28 cellular contexts compared by ENCODE assay signal in genomic region chr5:58800410-58800809, GRCh38.
"Had no signal": no experiment of that assay in that cellular context is flagged by ENCODE, and none has a peak within 500 bp of the region (broad histone marks: within the 10 kb centered on the region; RNA-seq: fewer than 3 reads in every experiment).

No MANE protein-coding gene starts in this region.

- H3K27ac Mint-ChIP-seq: activated B cell treated with CpG ODN at 0.5 μM for 24 hours; activated CD8-positive, alpha-beta memory T cell treated with anti-CD3 and anti-CD28 coated beads, Interleukin-2, amount 10 ng/mL, durations not matched to agents 7 days and 5 days; activated CD8-positive, alpha-beta T cell treated with anti-CD3 and anti-CD28 coated beads, Interleukin-2, amount 10 ng/mL, durations not matched to agents 7 days and 5 days; activated naive CD8-positive, alpha-beta T cell treated with anti-CD3 and anti-CD28 coated beads for 36 hours; nephron progenitor cell; progenitor cell of endocrine pancreas; stimulated activated memory B cell treated with anti-CD40 and anti-IgM and Interleukin-4, amounts not matched to agents 10 μg/mL and 1 μg/mL and 100 μg/mL, for 72 hours; stimulated activated naive CD8-positive, alpha-beta T cell treated with anti-CD3 and anti-CD28 coated beads, Interleukin-15, amount 100 ng/mL, for 72 hours; T-helper 17 cell; type B pancreatic cell had no signal

- H3K4me3 Mint-ChIP-seq: activated B cell treated with CpG ODN at 0.5 μM for 24 hours; activated CD8-positive, alpha-beta memory T cell treated with anti-CD3 and anti-CD28 coated beads, Interleukin-2, amount 10 ng/mL, durations not matched to agents 7 days and 5 days; activated CD8-positive, alpha-beta T cell treated with anti-CD3 and anti-CD28 coated beads, Interleukin-2, amount 10 ng/mL, durations not matched to agents 7 days and 5 days; activated naive CD8-positive, alpha-beta T cell treated with anti-CD3 and anti-CD28 coated beads for 36 hours; nephron progenitor cell; stimulated activated memory B cell treated with anti-CD40 and anti-IgM and Interleukin-4, amounts not matched to agents 10 μg/mL and 1 μg/mL and 100 μg/mL, for 72 hours; stimulated activated naive CD8-positive, alpha-beta T cell treated with anti-CD3 and anti-CD28 coated beads, Interleukin-15, amount 100 ng/mL, for 72 hours; T-helper 17 cell; type B pancreatic cell had no signal

- H3K27me3 Mint-ChIP-seq: brain; progenitor cell of endocrine pancreas; stimulated activated memory B cell treated with anti-CD40 and anti-IgM and Interleukin-4, amounts not matched to agents 10 μg/mL and 1 μg/mL and 100 μg/mL, for 72 hours; type B pancreatic cell had no signal

- H3K36me3 Mint-ChIP-seq: activated CD8-positive, alpha-beta memory T cell treated with anti-CD3 and anti-CD28 coated beads, Interleukin-2, amount 10 ng/mL, durations not matched to agents 7 days and 5 days; activated naive CD8-positive, alpha-beta T cell treated with anti-CD3 and anti-CD28 coated beads for 36 hours; brain; stimulated activated memory B cell treated with anti-CD40 and anti-IgM and Interleukin-4, amounts not matched to agents 10 μg/mL and 1 μg/mL and 100 μg/mL, for 72 hours; type B pancreatic cell had no signal

- H3K27me3 ChIP-seq: ascending aorta, hepatocyte, ovary, sigmoid colon, uterus had no signal

- H3K9me3 Mint-ChIP-seq: activated B cell treated with CpG ODN at 0.5 μM for 24 hours; activated naive CD8-positive, alpha-beta T cell treated with anti-CD3 and anti-CD28 coated beads for 36 hours; brain; nephron progenitor cell; stimulated activated memory B cell treated with anti-CD40 and anti-IgM and Interleukin-4, amounts not matched to agents 10 μg/mL and 1 μg/mL and 100 μg/mL, for 72 hours; stimulated activated naive CD8-positive, alpha-beta T cell treated with anti-CD3 and anti-CD28 coated beads, Interleukin-15, amount 100 ng/mL, for 72 hours; type B pancreatic cell had no signal

- H3K27ac ChIP-seq: ascending aorta, coronary artery, dorsolateral prefrontal cortex, hepatocyte, ovary, sigmoid colon, uterus had no signal

- DNase-seq: activated B cell treated with CpG ODN at 0.5 μM for 24 hours; activated CD8-positive, alpha-beta memory T cell treated with anti-CD3 and anti-CD28 coated beads, Interleukin-2, amount 10 ng/mL, durations not matched to agents 7 days and 5 days; activated CD8-positive, alpha-beta T cell treated with anti-CD3 and anti-CD28 coated beads, Interleukin-2, amount 10 ng/mL, durations not matched to agents 7 days and 5 days; activated naive CD4-positive, alpha-beta T cell; activated naive CD8-positive, alpha-beta T cell treated with anti-CD3 and anti-CD28 coated beads for 36 hours; activated T-cell treated with anti-CD3 and anti-CD28 coated beads, Interleukin-2, amount 50 U/mL, for 48 hours; dorsolateral prefrontal cortex; effector memory CD4-positive, alpha-beta T cell; left cardiac atrium; left ventricle myocardium superior; nephron progenitor cell; ovary; sigmoid colon; small intestine; stimulated activated CD4-positive, alpha-beta T cell treated with anti-CD3 and anti-CD28 coated beads, Interleukin-4, amount 100 ng/mL, for 4 hours; stimulated activated CD8-positive, alpha-beta memory T cell treated with anti-CD3 and anti-CD28 coated beads, Interleukin-4, amount 100 ng/mL, for 48 hours; stimulated activated naive CD8-positive, alpha-beta T cell treated with anti-CD3 and anti-CD28 coated beads, Interleukin-15, amount 100 ng/mL, for 72 hours; substantia nigra; T-helper 17 cell; T1000; uterus had no signal

- H3K36me3 ChIP-seq: ascending aorta, ovary, sigmoid colon, uterus had no signal

- H3K4me1 Mint-ChIP-seq: activated B cell treated with CpG ODN at 0.5 μM for 24 hours; activated CD8-positive, alpha-beta memory T cell treated with anti-CD3 and anti-CD28 coated beads, Interleukin-2, amount 10 ng/mL, durations not matched to agents 7 days and 5 days; activated naive CD8-positive, alpha-beta T cell treated with anti-CD3 and anti-CD28 coated beads for 36 hours; nephron progenitor cell; T-helper 17 cell had no signal

- H3K4me1 ChIP-seq: ascending aorta, sigmoid colon, uterus had no signal

- H3K9me3 ChIP-seq: ascending aorta, ovary, sigmoid colon, uterus had no signal

- ATAC-seq: activated CD8-positive, alpha-beta memory T cell treated with anti-CD3 and anti-CD28 coated beads, Interleukin-2, amount 10 ng/mL, durations not matched to agents 7 days and 5 days; activated CD8-positive, alpha-beta T cell treated with anti-CD3 and anti-CD28 coated beads, Interleukin-2, amount 10 ng/mL, durations not matched to agents 7 days and 5 days; left cardiac atrium; left ventricle myocardium superior; stimulated activated memory B cell treated with anti-CD40 and anti-IgM and Interleukin-4, amounts not matched to agents 10 μg/mL and 1 μg/mL and 100 μg/mL, for 72 hours; stimulated activated naive CD8-positive, alpha-beta T cell treated with anti-CD3 and anti-CD28 coated beads, Interleukin-15, amount 100 ng/mL, for 72 hours; T-helper 17 cell had no signal

- H3K4me3 ChIP-seq: ascending aorta, coronary artery, dorsolateral prefrontal cortex, hepatocyte, ovary, sigmoid colon, uterus had no signal
